In the genomic region with DNA sequence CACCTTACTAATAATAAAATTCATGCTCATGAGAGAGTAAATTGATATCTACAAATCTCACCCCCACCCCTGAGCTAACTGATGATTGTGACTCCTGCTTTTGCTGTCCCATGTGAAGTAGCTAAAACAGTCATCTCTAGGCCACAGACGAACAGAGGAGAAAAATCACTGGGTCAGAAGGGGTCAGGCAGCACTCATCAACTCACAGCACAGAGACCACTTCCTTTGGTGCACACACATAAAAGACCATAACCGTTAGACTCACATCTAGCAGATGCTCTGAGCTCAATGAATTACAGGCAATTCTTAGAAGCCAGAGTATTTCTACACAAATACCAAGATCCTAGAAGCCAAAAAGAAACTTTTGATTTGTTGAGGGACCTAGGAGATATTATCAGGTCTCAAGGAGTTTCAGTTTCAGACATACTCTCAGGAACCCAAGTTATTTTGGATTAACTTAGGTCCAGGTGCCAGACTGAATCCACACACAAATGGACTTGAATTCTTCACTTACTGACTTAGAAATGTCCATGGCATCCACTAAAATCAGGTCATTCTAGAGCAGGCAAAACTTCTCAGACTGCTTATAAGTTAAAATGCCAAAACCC, we compare ENCODE assay signal across 13 cellular contexts.
DNase-seq lines count a peak whose midpoint lies in the region; ATAC-seq and FAIRE-seq lines count a peak whose summit lies in the region.
"Had no signal": no experiment of that assay in that cellular context is flagged by ENCODE, and none has a peak within 500 bp of the region (broad histone marks: within the 10 kb centered on the region; RNA-seq: fewer than 3 reads in every experiment).

No MANE protein-coding gene starts in this region.

- no peaks in the 10 kb centered on the region for H3K27me3 Mint-ChIP-seq in activated CD4-positive, alpha-beta memory T cell treated with anti-CD3 and anti-CD28 coated beads for 36 hours

- H3K27ac ChIP-seq in caudate nucleus (ENCODE audit: low read depth, low read length): no peak overlapping the region
- no peak overlapping the region for H3K27ac ChIP-seq in small intestine (ENCODE audit: low read depth in 1 of 2, low read length in 1 of 2)
- H3K27ac ChIP-seq: hepatocyte, HL-60 had no signal

- POLR2A ChIA-PET in activated CD4-positive, alpha-beta memory T cell treated with anti-CD3 and anti-CD28 coated beads for 36 hours (lab: Charles Lee): no interaction called here

- intact Hi-C loops in activated CD4-positive, alpha-beta memory T cell treated with anti-CD3 and anti-CD28 coated beads for 36 hours (cut with micrococcal nuclease): no loop called here

- peak; percentile 20 for DNase-seq in activated CD4-positive, alpha-beta memory T cell treated with anti-CD3 and anti-CD28 coated beads for 36 hours
- DNase-seq in NCI-H146 (lab: John Stamatoyannopoulos, UW) (no peak), caudate nucleus (lab: John Stamatoyannopoulos, UW) (no peak), small intestine (no peak)
- no peak for DNase-seq in stimulated activated CD4-positive, alpha-beta T cell treated with anti-CD3 and anti-CD28 coated beads, Interleukin-2, amount 100 ng/mL, for 24 hours
- DNase-seq: DMS 273 treated with DMSO at 0.1 percent for 48 hours; naive thymus-derived CD8-positive, alpha-beta T cell had no signal

- H3K36me3 Mint-ChIP-seq in activated CD4-positive, alpha-beta memory T cell treated with anti-CD3 and anti-CD28 coated beads for 36 hours: no peaks in the 10 kb centered on the region
- H3K36me3 Mint-ChIP-seq: naive thymus-derived CD8-positive, alpha-beta T cell had no signal

- no peaks in the 10 kb centered on the region for H3K36me3 ChIP-seq in small intestine (ENCODE audit: control insufficient read depth in 2 of 2, insufficient read depth in 2 of 2, low read length in 2 of 2)

- CTCF ChIA-PET in activated CD4-positive, alpha-beta memory T cell treated with anti-CD3 and anti-CD28 coated beads for 36 hours (lab: Charles Lee): interaction anchor here (0.8 kb wide), 1 partner anchor 35 kb away, joined by 3 read pairs; no protein-coding TSS in a partner anchor

- 37 to 74% (median 56%) methylated on average over 2 of the region's 2 CpGs for WGBS in small intestine, 3 donors

- H3K4me1 ChIP-seq in small intestine (ENCODE audit: control insufficient read depth in 2 of 2, insufficient read depth in 1 of 2, low read depth in 1 of 2, low read length in 1 of 2): no peaks in the 10 kb centered on the region

- peaks cover 12% of the 10 kb centered on the region for H3K4me1 Mint-ChIP-seq in activated CD4-positive, alpha-beta memory T cell treated with anti-CD3 and anti-CD28 coated beads for 36 hours (ENCODE audit: low read depth)

- FAIRE-seq in small intestine (lab: Jason Lieb, UNC): no peak

- ATAC-seq in GM18499 (IDR thresholded peaks at IDR 0.05; ENCODE audit: insufficient read depth, unreplicated experiment) (peak; percentile 74), GM19468 (IDR thresholded peaks at IDR 0.05; ENCODE audit: extremely low read depth, unreplicated experiment) (peak; percentile 86), HG03097 (IDR thresholded peaks at IDR 0.05; ENCODE audit: low FRiP score, unreplicated experiment) (peak; percentile 90)

- no peak overlapping the region for H3K4me3 ChIP-seq in small intestine (ENCODE audit: low read depth in 1 of 2, low read length in 2 of 2)
- H3K4me3 ChIP-seq: hepatocyte had no signal

- H3K27me3 ChIP-seq in small intestine (ENCODE audit: control insufficient read depth in 2 of 2, insufficient read depth in 2 of 2, low read length in 2 of 2): no peaks in the 10 kb centered on the region
- H3K27me3 ChIP-seq: hepatocyte had no signal

- no peak overlapping the region for H3K4me3 Mint-ChIP-seq in activated CD4-positive, alpha-beta memory T cell treated with anti-CD3 and anti-CD28 coated beads for 36 hours
- H3K4me3 Mint-ChIP-seq: dendritic cell treated with granulocyte-macrophage colony-stimulating factor and Interleukin-4, amounts not matched to agents 40 ng/mL and 50 ng/mL, for 4 days; naive thymus-derived CD8-positive, alpha-beta T cell had no signal

- H3K9me3 Mint-ChIP-seq in activated CD4-positive, alpha-beta memory T cell treated with anti-CD3 and anti-CD28 coated beads for 36 hours: no peaks in the 10 kb centered on the region
- H3K9me3 Mint-ChIP-seq: naive thymus-derived CD8-positive, alpha-beta T cell had no signal

- H3K9me3 ChIP-seq in small intestine (ENCODE audit: control insufficient read depth, low read depth): no peaks in the 10 kb centered on the region

- H3K27ac Mint-ChIP-seq in activated CD4-positive, alpha-beta memory T cell treated with anti-CD3 and anti-CD28 coated beads for 36 hours: no peak overlapping the region
- H3K27ac Mint-ChIP-seq: dendritic cell treated with granulocyte-macrophage colony-stimulating factor and Interleukin-4, amounts not matched to agents 40 ng/mL and 50 ng/mL, for 4 days; naive thymus-derived CD8-positive, alpha-beta T cell had no signal
